Comparison of ENCODE assay signal across 2 cellular contexts in genomic region chr17:59853168-59853918, GRCh38.
TF ChIP-seq lines count a peak whose summit lies in the region.

No MANE protein-coding gene starts in this region.

TF ChIP-seq in K562, 482 proteins besides CTCF, POLR2A, EP300 and RAD21 (continues in another document):
- TF ChIP-seq C11orf30 (IDR thresholded peaks at IDR 0.05; ENCODE audit: low read depth) (peak; percentile 36), ARID3B (CRISPR knock-in tag; IDR thresholded peaks at IDR 0.05; ENCODE audit: borderline replicate concordance) (no peak), ZKSCAN3 (CRISPR knock-in tag; IDR thresholded peaks at IDR 0.05) (no peak), ZBTB1 (CRISPR knock-in tag; IDR thresholded peaks at IDR 0.05; ENCODE audit: borderline replicate concordance, low read depth) (no peak), CBFB (CRISPR knock-in tag; IDR thresholded peaks at IDR 0.05) (no peak), IFI16 (CRISPR knock-in tag; IDR thresholded peaks at IDR 0.05) (no peak), CLOCK (CRISPR knock-in tag; IDR thresholded peaks at IDR 0.05; ENCODE audit: borderline replicate concordance) (no peak), ZC3H4 (CRISPR knock-in tag; IDR thresholded peaks at IDR 0.05; ENCODE audit: borderline replicate concordance) (no peak), JUN (IDR thresholded peaks at IDR 0.05; ENCODE audit: borderline replicate concordance, low read depth, low read length) (0 out of 2 replicates have a peak, but pooled peaks have one; percentile 9), JUN (CRISPR knock-in tag; IDR thresholded peaks at IDR 0.05; ENCODE audit: borderline replicate concordance) (no peak), HMGXB4 (CRISPR knock-in tag; IDR thresholded peaks at IDR 0.05) (no peak), ZZZ3 (IDR thresholded peaks at IDR 0.05) (no peak), FOXA3 (CRISPR knock-in tag; conservative IDR thresholded peaks at IDR 0.05 in 1 of 2, IDR thresholded peaks at IDR 0.05 in 1 of 2) (peak; percentile 94 to 97)

TF ChIP-seq in HepG2, 621 proteins besides CTCF, POLR2A, EP300 and RAD21 (continues in another document):
- TF ChIP-seq CC2D1A (CRISPR knock-in tag; IDR thresholded peaks at IDR 0.05) (no peak), ZNF800 (CRISPR knock-in tag; IDR thresholded peaks at IDR 0.05) (0 out of 2 replicates have a peak, but pooled peaks have one; percentile 22), SKI (IDR thresholded peaks at IDR 0.05; ENCODE audit: partially characterized antibody) (peak; percentile 72), DMAP1 (CRISPR knock-in tag; IDR thresholded peaks at IDR 0.05) (peak; percentile 76; the same call in 1 of the 2 replicates), THYN1 (CRISPR knock-in tag; IDR thresholded peaks at IDR 0.05; ENCODE audit: borderline replicate concordance, low read depth) (no peak), IKZF4 (CRISPR knock-in tag; IDR thresholded peaks at IDR 0.05; ENCODE audit: borderline replicate concordance, low read depth, not compliant biosample characterization) (no peak), ZBTB39 (CRISPR knock-in tag; IDR thresholded peaks at IDR 0.05) (peak; percentile 99), THRA (CRISPR knock-in tag; IDR thresholded peaks at IDR 0.05; ENCODE audit: borderline replicate concordance) (peak; percentile 93), KDM2A (CRISPR knock-in tag; IDR thresholded peaks at IDR 0.05; ENCODE audit: borderline replicate concordance, low read depth) (peak; percentile 82), GZF1 (CRISPR knock-in tag; IDR thresholded peaks at IDR 0.05) (no peak), ZNF326 (CRISPR knock-in tag; IDR thresholded peaks at IDR 0.05; ENCODE audit: borderline replicate concordance) (no peak), ZNF687 (CRISPR knock-in tag; IDR thresholded peaks at IDR 0.05) (peak; percentile 21; the same call in 1 of the 2 replicates), PHF20 (CRISPR knock-in tag; IDR thresholded peaks at IDR 0.05) (no peak), SP2 (CRISPR knock-in tag; IDR thresholded peaks at IDR 0.05) (no peak), KMT2A (CRISPR knock-in tag; IDR thresholded peaks at IDR 0.05) (0 out of 2 replicates have a peak, but pooled peaks have one; percentile 53), ZNF280B (CRISPR knock-in tag; IDR thresholded peaks at IDR 0.05; ENCODE audit: borderline replicate concordance) (no peak), TEAD3 (CRISPR knock-in tag; optimal IDR thresholded peaks at IDR 0.05; ENCODE audit: borderline replicate concordance) (peak; percentile 92), WIZ (CRISPR knock-in tag; IDR thresholded peaks at IDR 0.05) (no peak), ZSCAN9 (CRISPR knock-in tag; IDR thresholded peaks at IDR 0.05; ENCODE audit: borderline replicate concordance) (no peak), CCDC6 (CRISPR knock-in tag; IDR thresholded peaks at IDR 0.05) (peak; percentile 97), ZNF512 (CRISPR knock-in tag; IDR thresholded peaks at IDR 0.05) (no peak), YEATS2 (CRISPR knock-in tag; IDR thresholded peaks at IDR 0.05; ENCODE audit: borderline replicate concordance) (peak; percentile 74; the same call in 1 of the 2 replicates), ZNF101 (CRISPR knock-in tag; IDR thresholded peaks at IDR 0.05; ENCODE audit: borderline replicate concordance, low read depth) (no peak), ZNF329 (CRISPR knock-in tag; IDR thresholded peaks at IDR 0.05; ENCODE audit: low read depth) (0 out of 2 replicates have a peak, but pooled peaks have one; percentile 51), ZNF432 (CRISPR knock-in tag; IDR thresholded peaks at IDR 0.05; ENCODE audit: borderline replicate concordance) (no peak), POLR2AphosphoS5 (IDR thresholded peaks at IDR 0.05; ENCODE audit: low read depth, low read length) (peak; percentile 68), GATAD2A (CRISPR knock-in tag; IDR thresholded peaks at IDR 0.05) (peak; percentile 99), ZNF510 (CRISPR knock-in tag; IDR thresholded peaks at IDR 0.05; ENCODE audit: low read depth) (no peak), GPBP1L1 (CRISPR knock-in tag; IDR thresholded peaks at IDR 0.05) (no peak), TARDBP (CRISPR knock-in tag; IDR thresholded peaks at IDR 0.05) (peak; percentile 96), ZNF121 (CRISPR knock-in tag; IDR thresholded peaks at IDR 0.05) (no peak), CCAR2 (optimal IDR thresholded peaks at IDR 0.05; ENCODE audit: low read depth, low read length) (no peak), ZMYM2 (CRISPR knock-in tag; IDR thresholded peaks at IDR 0.05) (peak; percentile 76; the same call in 1 of the 2 replicates), FOXM1 (CRISPR knock-in tag; IDR thresholded peaks at IDR 0.05) (no peak), TEAD2 (CRISPR knock-in tag; IDR thresholded peaks at IDR 0.05) (no peak), LCORL (IDR thresholded peaks at IDR 0.05) (peak; percentile 51; the same call in 1 of the 2 replicates), LCORL (CRISPR knock-in tag; IDR thresholded peaks at IDR 0.05) (peak; percentile 89), LBX2 (CRISPR knock-in tag; IDR thresholded peaks at IDR 0.05; ENCODE audit: borderline replicate concordance) (no peak), CENPX (CRISPR knock-in tag; IDR thresholded peaks at IDR 0.05) (no peak), U2AF2 (IDR thresholded peaks at IDR 0.05; ENCODE audit: low read depth, low read length) (no peak), TFDP1 (CRISPR knock-in tag; IDR thresholded peaks at IDR 0.05; ENCODE audit: borderline replicate concordance) (peak; percentile 83; the same call in 1 of the 2 replicates), NFIC (IDR thresholded peaks at IDR 0.05; ENCODE audit: low read length) (peak; percentile 85)
